8 cellular contexts compared by ENCODE assay signal in the genomic region with DNA sequence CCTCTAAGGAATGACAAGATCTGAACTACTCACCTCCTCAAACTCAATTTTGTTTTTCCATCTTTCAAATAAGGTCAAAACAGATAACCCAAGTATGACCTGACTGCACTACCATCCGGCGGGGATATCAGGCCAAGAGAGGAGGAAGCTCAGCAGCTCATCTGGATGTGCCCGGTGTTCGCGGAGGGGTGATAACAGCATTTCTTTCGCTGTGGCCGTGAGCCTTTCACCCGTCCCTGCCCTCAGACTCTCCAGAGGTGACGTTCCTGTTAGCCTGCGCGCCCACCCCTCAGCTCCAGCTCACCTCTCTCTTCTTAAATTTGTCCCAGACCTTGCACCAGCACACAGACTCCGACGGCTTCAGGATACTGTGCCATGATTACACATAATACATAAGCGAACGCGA. TPM values are rescaled to one million over a fixed set of nuclear protein-coding genes. Genes with fewer than 3 reads are reported as not detected.
DNase-seq lines count a peak whose midpoint lies in the region; ATAC-seq and TF ChIP-seq lines count a peak whose summit lies in the region.

No MANE protein-coding gene starts in this region.

- peaks cover 18% of the 10 kb centered on the region for H3K36me3 Mint-ChIP-seq in activated naive CD8-positive, alpha-beta T cell treated with anti-CD3 and anti-CD28 coated beads, Interleukin-2, amount 50 U/mL, for 24 hours (ENCODE audit: low read depth)

- H3K27ac ChIP-seq in OCI-LY7 (ENCODE audit: low read depth, low read length, poor library complexity, severe bottlenecking), result peak overlapping the region; percentile 15
- no peak overlapping the region for H3K27ac ChIP-seq in iPS-18a (ENCODE audit: low read length)

- no peaks in the 10 kb centered on the region for H4K20me1 ChIP-seq in OCI-LY7 (ENCODE audit: insufficient read depth, low read length)

- intact Hi-C loops in OCI-LY7 (cut with micrococcal nuclease; ENCODE audit: unreplicated experiment), result loop anchor here (1.0 to 2.0 kb wide), 3 partner anchors 119 to 237 kb away; a partner anchor contains a TSS

- H3K27me3 ChIP-seq in iPS-18a (ENCODE audit: control insufficient read depth, insufficient read depth, low read length), result peaks cover 4% of the 10 kb centered on the region

- H3K4me2 ChIP-seq in OCI-LY7 (ENCODE audit: low read length), result peak overlapping the region; percentile 80

- peaks cover 2% of the 10 kb centered on the region for H3K27me3 Mint-ChIP-seq in activated naive CD8-positive, alpha-beta T cell treated with anti-CD3 and anti-CD28 coated beads, Interleukin-2, amount 50 U/mL, for 24 hours

- peak; percentile 6 to 14 (median 8) for DNase-seq in activated CD8-positive, alpha-beta memory T cell treated with anti-CD3 and anti-CD28 coated beads for 48 hours (ENCODE audit: low read depth in 2 of 3, low spot score in 2 of 3)
- DNase-seq in activated CD8-positive, alpha-beta memory T cell treated with anti-CD3 and anti-CD28 coated beads for 24 hours, result no peak
- DNase-seq in OCI-LY7 (ENCODE audit: low spot score) (peak; percentile 46), ecto neural progenitor cell (ENCODE audit: low spot score) (no peak)
- DNase-seq in activated naive CD8-positive, alpha-beta T cell treated with anti-CD3 and anti-CD28 coated beads, Interleukin-2, amount 50 U/mL, for 24 hours, result peak; percentile 27
- DNase-seq in stimulated activated CD4-positive, alpha-beta T cell treated with anti-CD3 and anti-CD28 coated beads, Interleukin-12 subunit alpha, Interleukin-12 subunit beta, amount 100 ng/mL, for 4 hours, result peak; percentile 12

- H3K79me2 ChIP-seq in OCI-LY7 (ENCODE audit: insufficient read depth, low read depth, low read length), result peaks cover 29% of the 10 kb centered on the region

- peaks cover 34% of the 10 kb centered on the region for H3K4me1 ChIP-seq in OCI-LY7 (ENCODE audit: insufficient read depth, low read length, poor library complexity, severe bottlenecking)
- peaks cover 6% of the 10 kb centered on the region for H3K4me1 ChIP-seq in iPS-18a (ENCODE audit: control insufficient read depth, low read depth, low read length)

- H3K36me3 ChIP-seq in OCI-LY7 (ENCODE audit: insufficient read depth, low read length) (peaks cover 2% of the 10 kb centered on the region; the same call in 1 of the 2 replicates), iPS-18a (ENCODE audit: control insufficient read depth, low read depth, low read length) (no peaks in the 10 kb centered on the region)

- TF ChIP-seq CTCF in OCI-LY7 (conservative IDR thresholded peaks at IDR 0.05; ENCODE audit: low read length), result no peak

- no TSS peak for BruUV-seq in OCI-LY7 (replicated peaks; lab: Mats Ljungman, UMichigan)

- peak overlapping the region; percentile 95 for H3K27ac Mint-ChIP-seq in activated naive CD8-positive, alpha-beta T cell treated with anti-CD3 and anti-CD28 coated beads, Interleukin-2, amount 50 U/mL, for 24 hours

- peak overlapping the region; percentile 33 for H3K9ac ChIP-seq in iPS-18a (ENCODE audit: low read length)

- peaks cover 36% of the 10 kb centered on the region for H3K4me1 Mint-ChIP-seq in activated naive CD8-positive, alpha-beta T cell treated with anti-CD3 and anti-CD28 coated beads, Interleukin-2, amount 50 U/mL, for 24 hours

- H2AFZ ChIP-seq in OCI-LY7 (ENCODE audit: low read length), result peak overlapping the region; percentile 91

- ATAC-seq in HG02798 (IDR thresholded peaks at IDR 0.05; ENCODE audit: poor library complexity, unreplicated experiment), result peak; percentile 14
- no peak for ATAC-seq in activated naive CD8-positive, alpha-beta T cell treated with anti-CD3 and anti-CD28 coated beads, Interleukin-2, amount 50 U/mL, for 24 hours

- no peaks in the 10 kb centered on the region for H3K9me3 Mint-ChIP-seq in activated naive CD8-positive, alpha-beta T cell treated with anti-CD3 and anti-CD28 coated beads, Interleukin-2, amount 50 U/mL, for 24 hours

- H3K9me3 ChIP-seq in OCI-LY7 (ENCODE audit: low read length) (peaks cover 9% of the 10 kb centered on the region; the same call in 1 of the 2 replicates), iPS-18a (ENCODE audit: control insufficient read depth, low read depth, low read length) (peaks cover 5% of the 10 kb centered on the region)

- H3K9me2 ChIP-seq in OCI-LY7 (ENCODE audit: insufficient read depth, low read length), result no peaks in the 10 kb centered on the region

- peak overlapping the region; percentile 99 for H3K4me3 Mint-ChIP-seq in activated naive CD8-positive, alpha-beta T cell treated with anti-CD3 and anti-CD28 coated beads, Interleukin-2, amount 50 U/mL, for 24 hours

- H3K4me3 ChIP-seq in OCI-LY7 (ENCODE audit: low read depth, low read length, poor library complexity, severe bottlenecking), result peak overlapping the region; percentile 84
- H3K4me3 ChIP-seq in iPS-18a (ENCODE audit: low read length), result peak overlapping the region; percentile 64

- POLR2A ChIA-PET in OCI-LY7 (lab: Charles Lee), result interaction anchor here (1.1 to 1.6 kb wide), 2 partner anchors 10 to 119 kb away, joined by 3 to 6 read pairs; no protein-coding TSS in a partner anchor

- CTCF ChIA-PET in OCI-LY7 (lab: Charles Lee; ENCODE audit: unreplicated experiment), result no interaction called here

RNA-seq across cellular contexts. Expression of a gene that starts 0.5 kb away (rescaled TPM):
- 13.4 and 16.8 TPM in 2 replicates for total RNA-seq in OCI-LY7 (2014; rRNA removed; shearing (Covaris generic))
- 15.6 and 16.0 TPM in 2 replicates for total RNA-seq in OCI-LY7 (2022)

Comparison
In these comparisons a context has a peak if more than half of its experiments do, and no peak if none do; other contexts are left out.
1. DNase-seq: peak in activated CD8-positive, alpha-beta memory T cell treated with anti-CD3 and anti-CD28 coated beads for 48 hours (3 of 3), OCI-LY7 (single experiment), activated naive CD8-positive, alpha-beta T cell treated with anti-CD3 and anti-CD28 coated beads, Interleukin-2, amount 50 U/mL, for 24 hours (single experiment) and stimulated activated CD4-positive, alpha-beta T cell treated with anti-CD3 and anti-CD28 coated beads, Interleukin-12 subunit alpha, Interleukin-12 subunit beta, amount 100 ng/mL, for 4 hours (single experiment); none in activated CD8-positive, alpha-beta memory T cell treated with anti-CD3 and anti-CD28 coated beads for 24 hours (single experiment) and ecto neural progenitor cell (single experiment).